9 cellular contexts compared by ENCODE assay signal in genomic region chr14:55077155-55077554, GRCh38. TPM values are rescaled to one million over a fixed set of nuclear protein-coding genes. Genes with fewer than 3 reads are reported as not detected.
DNase-seq lines count a peak whose midpoint lies in the region; ATAC-seq and TF ChIP-seq lines count a peak whose summit lies in the region.
"Had no signal": no experiment of that assay in that cellular context is flagged by ENCODE, and none has a peak within 500 bp of the region (broad histone marks: within the 10 kb centered on the region; RNA-seq: fewer than 3 reads in every experiment).

No MANE protein-coding gene starts in this region.

- peaks cover 23% of the 10 kb centered on the region for H3K4me1 Mint-ChIP-seq in activated T-cell treated with anti-CD3 and anti-CD28 coated beads, Interleukin-2, amount 50 U/mL, for 72 hours (ENCODE audit: low read depth)
- peaks cover 19% of the 10 kb centered on the region for H3K4me1 Mint-ChIP-seq in activated T-cell treated with anti-CD3 and anti-CD28 coated beads, Interleukin-2, amount 50 U/mL, for 24 hours (ENCODE audit: low read depth)
- H3K4me1 Mint-ChIP-seq in naive thymus-derived CD8-positive, alpha-beta T cell = peaks cover 9 to 25% (median 18%) of the 10 kb centered on the region in 4 donors

- H3K4me1 ChIP-seq in esophagus squamous epithelium = peaks cover 12 to 45% (median 18%) of the 10 kb centered on the region in 3 donors
- H3K4me1 ChIP-seq in transverse colon = peaks cover 0 to 10% (median 3%) of the 10 kb centered on the region in 4 donors

- H3K4me3 ChIP-seq in esophagus squamous epithelium (no peak overlapping the region), transverse colon (no peak overlapping the region)

- no peaks in the 10 kb centered on the region for H3K27me3 Mint-ChIP-seq in activated T-cell treated with anti-CD3 and anti-CD28 coated beads, Interleukin-2, amount 50 U/mL, for 72 hours (ENCODE audit: low read depth)
- H3K27me3 Mint-ChIP-seq in activated T-cell treated with anti-CD3 and anti-CD28 coated beads, Interleukin-2, amount 50 U/mL, for 24 hours = no peaks in the 10 kb centered on the region
- peaks cover 0 to 4% (median 0%) of the 10 kb centered on the region in 5 donors for H3K27me3 Mint-ChIP-seq in naive thymus-derived CD8-positive, alpha-beta T cell

- H3K9me3 ChIP-seq in esophagus squamous epithelium (no peaks in the 10 kb centered on the region), transverse colon (no peaks in the 10 kb centered on the region)

- no peak for TF ChIP-seq EP300 in transverse colon (IDR thresholded peaks at IDR 0.05; ENCODE audit: low read depth)

- intact Hi-C loops in esophagus squamous epithelium (cut with DNase I) (no loop called here), transverse colon (cut with DNase I; ENCODE audit: low total_unique reads) (no loop called here)

- DNase-seq in activated T-cell treated with anti-CD3 and anti-CD28 coated beads, Interleukin-2, amount 50 U/mL, for 72 hours = peak; percentile 46 to 48
- no peak for DNase-seq in activated T-cell treated with anti-CD3 and anti-CD28 coated beads, Interleukin-2, amount 50 U/mL, for 24 hours
- DNase-seq in RKO (ENCODE audit: low spot score) (peak; percentile 21), esophagus squamous epithelium (lab: John Stamatoyannopoulos, UW) (no peak), transverse colon (peak; percentile 37), iPS-NIHi7 (ENCODE audit: extremely low spot score) (no peak)
- DNase-seq in naive thymus-derived CD8-positive, alpha-beta T cell = no peak

- in situ Hi-C loops in transverse colon (cut with MboI; ENCODE audit: low pct_ligation_motif_present in 1 of 4, low pct_unique_long_range_greater_than_20kb in 1 of 4, low sequenced_read_pairs in 3 of 4) = no loop called here

- ATAC-seq in activated T-cell treated with anti-CD3 and anti-CD28 coated beads, Interleukin-2, amount 50 U/mL, for 72 hours (replicated peaks in 1 of 2) = peak; percentile 79 to 82
- ATAC-seq in naive thymus-derived CD8-positive, alpha-beta T cell = no peak
- ATAC-seq in HG03460 (IDR thresholded peaks at IDR 0.05; ENCODE audit: unreplicated experiment) = no peak

- H3K27me3 ChIP-seq in esophagus squamous epithelium = no peaks in the 10 kb centered on the region
- no peaks in the 10 kb centered on the region for H3K27me3 ChIP-seq in transverse colon

- H3K9me3 Mint-ChIP-seq in activated T-cell treated with anti-CD3 and anti-CD28 coated beads, Interleukin-2, amount 50 U/mL, for 72 hours = no peaks in the 10 kb centered on the region
- no peaks in the 10 kb centered on the region for H3K9me3 Mint-ChIP-seq in activated T-cell treated with anti-CD3 and anti-CD28 coated beads, Interleukin-2, amount 50 U/mL, for 24 hours
- H3K9me3 Mint-ChIP-seq in naive thymus-derived CD8-positive, alpha-beta T cell = no peaks in the 10 kb centered on the region

- no peak for TF ChIP-seq POLR2A in esophagus squamous epithelium (IDR thresholded peaks at IDR 0.05)
- no peak for TF ChIP-seq POLR2A in transverse colon (IDR thresholded peaks at IDR 0.05)

- WGBS in esophagus squamous epithelium, 2 donors = 50 to 65% methylated on average over 5 of the region's 5 CpGs
- WGBS in transverse colon (ENCODE audit: low coverage in 1 of 2), 2 donors = 68 to 73% methylated on average over 5 of the region's 5 CpGs

- POLR2A ChIA-PET in naive thymus-derived CD8-positive, alpha-beta T cell (lab: Charles Lee) = no interaction called here

- no peak overlapping the region for H3K27ac Mint-ChIP-seq in activated T-cell treated with anti-CD3 and anti-CD28 coated beads, Interleukin-2, amount 50 U/mL, for 72 hours
- H3K27ac Mint-ChIP-seq in activated T-cell treated with anti-CD3 and anti-CD28 coated beads, Interleukin-2, amount 50 U/mL, for 24 hours = no peak overlapping the region
- H3K27ac Mint-ChIP-seq in naive thymus-derived CD8-positive, alpha-beta T cell = no peak overlapping the region

- H3K36me3 Mint-ChIP-seq in activated T-cell treated with anti-CD3 and anti-CD28 coated beads, Interleukin-2, amount 50 U/mL, for 72 hours (ENCODE audit: insufficient read depth in 2 of 2) = no peaks in the 10 kb centered on the region
- H3K36me3 Mint-ChIP-seq in activated T-cell treated with anti-CD3 and anti-CD28 coated beads, Interleukin-2, amount 50 U/mL, for 24 hours (ENCODE audit: low read depth) = no peaks in the 10 kb centered on the region
- no peaks in the 10 kb centered on the region for H3K36me3 Mint-ChIP-seq in naive thymus-derived CD8-positive, alpha-beta T cell

- H3K27ac ChIP-seq in esophagus squamous epithelium (peak overlapping the region; percentile 72 to 89 (median 82)), transverse colon (peak overlapping the region; percentile 39 to 65 (median 62))
- H3K27ac ChIP-seq: parathyroid adenoma had no signal

- H3K4me3 Mint-ChIP-seq in activated T-cell treated with anti-CD3 and anti-CD28 coated beads, Interleukin-2, amount 50 U/mL, for 72 hours = no peak overlapping the region
- H3K4me3 Mint-ChIP-seq in activated T-cell treated with anti-CD3 and anti-CD28 coated beads, Interleukin-2, amount 50 U/mL, for 24 hours = no peak overlapping the region
- H3K4me3 Mint-ChIP-seq in naive thymus-derived CD8-positive, alpha-beta T cell = no peak overlapping the region

- TF ChIP-seq CTCF in esophagus squamous epithelium (IDR thresholded peaks at IDR 0.05) (no peak), transverse colon (IDR thresholded peaks at IDR 0.05) (no peak)

- H3K36me3 ChIP-seq in esophagus squamous epithelium (no peaks in the 10 kb centered on the region), transverse colon (no peaks in the 10 kb centered on the region)

RNA-seq across cellular contexts. Expression of gene MAPK1IP1L, which starts 25.7 kb away (rescaled TPM):
- 10 to 100 TPM; 90.9 to 91.4 TPM for total RNA-seq in activated T-cell treated with anti-CD3 and anti-CD28 coated beads, Interleukin-2, amount 50 U/mL, for 72 hours
- total RNA-seq in esophagus squamous epithelium (10 to 100 TPM; 35.3 to 85.3 (median 50.4) TPM), transverse colon (10 to 100 TPM; 50.2 to 96.9 (median 57.6) TPM)
- 10 to 100 TPM; 73.6 to 75.4 TPM for total RNA-seq in naive thymus-derived CD8-positive, alpha-beta T cell
- 10 to 100 TPM; 59.4 to 75.4 (median 65.7) TPM for polyA plus RNA-seq in naive thymus-derived CD8-positive, alpha-beta T cell

RNA-seq across cellular contexts. Expression of gene SOCS4, which starts 50.1 kb away (rescaled TPM):
- total RNA-seq in activated T-cell treated with anti-CD3 and anti-CD28 coated beads, Interleukin-2, amount 50 U/mL, for 72 hours = 10 to 100 TPM; 25.9 to 27.0 TPM
- 10 to 100 TPM in 2 of 4 donors, 1 to 10 TPM in 2; 5.9 to 20.1 (median 12.1) TPM for total RNA-seq in esophagus squamous epithelium
- 10 to 100 TPM in 3 of 4 donors, 1 to 10 TPM in 1; 6.4 to 17.3 (median 12.1) TPM for total RNA-seq in transverse colon
- 10 to 100 TPM; 20.2 to 22.5 TPM for total RNA-seq in naive thymus-derived CD8-positive, alpha-beta T cell
- 1 to 10 TPM; 1.5 to 2.9 (median 1.9) TPM for polyA plus RNA-seq in naive thymus-derived CD8-positive, alpha-beta T cell

RNA-seq across cellular contexts. Expression of gene WDHD1, which starts 50.3 kb away (rescaled TPM):
- 10 to 100 TPM; 43.7 to 50.7 TPM for total RNA-seq in activated T-cell treated with anti-CD3 and anti-CD28 coated beads, Interleukin-2, amount 50 U/mL, for 72 hours
- total RNA-seq in esophagus squamous epithelium = 1 to 10 TPM in 3 of 4 donors, under 1 TPM in 1; 0.80 to 7.0 (median 5.0) TPM
- 1 to 10 TPM in 2 of 4 donors, under 1 TPM in 1, not detected in 1; 0.20 to 1.2 (median 1.1) TPM for total RNA-seq in transverse colon
- total RNA-seq in naive thymus-derived CD8-positive, alpha-beta T cell = 1 to 10 TPM; 3.9 to 4.9 TPM
- polyA plus RNA-seq in naive thymus-derived CD8-positive, alpha-beta T cell = 1 to 10 TPM; 2.2 to 3.8 (median 2.4) TPM

RNA-seq across cellular contexts. Expression of gene LGALS3, which starts 51.9 kb away (rescaled TPM):
- 10 to 100 TPM; 13.9 to 22.3 TPM for total RNA-seq in activated T-cell treated with anti-CD3 and anti-CD28 coated beads, Interleukin-2, amount 50 U/mL, for 72 hours
- 100 to 1,000 TPM; 234 to 565 (median 415) TPM for total RNA-seq in esophagus squamous epithelium
- total RNA-seq in transverse colon = 1,000 to 10,000 TPM in 3 of 4 donors, 100 to 1,000 TPM in 1; 388 to 2,805 (median 1,702) TPM
- 1 to 10 TPM; 6.9 to 7.2 TPM for total RNA-seq in naive thymus-derived CD8-positive, alpha-beta T cell
- polyA plus RNA-seq in naive thymus-derived CD8-positive, alpha-beta T cell = 1 to 10 TPM in 1 of 3 donors, under 1 TPM in 2; 0.18 to 5.8 (median 0.78) TPM

Comparison
In these comparisons a context has a peak if more than half of its experiments do, and no peak if none do; other contexts are left out.
1. DNase-seq: peak in activated T-cell treated with anti-CD3 and anti-CD28 coated beads, Interleukin-2, amount 50 U/mL, for 72 hours (2 of 2), RKO (single experiment) and transverse colon (single experiment); none in activated T-cell treated with anti-CD3 and anti-CD28 coated beads, Interleukin-2, amount 50 U/mL, for 24 hours (single experiment), esophagus squamous epithelium (single experiment), iPS-NIHi7 (single experiment) and naive thymus-derived CD8-positive, alpha-beta T cell (0 of 10).
2. ATAC-seq: peak in activated T-cell treated with anti-CD3 and anti-CD28 coated beads, Interleukin-2, amount 50 U/mL, for 72 hours (2 of 2); none in naive thymus-derived CD8-positive, alpha-beta T cell (0 of 2) and HG03460 (single experiment).
3. RNA of gene WDHD1, which starts 50.3 kb away (total RNA-seq): 43.7 to 50.7 TPM in activated T-cell treated with anti-CD3 and anti-CD28 coated beads, Interleukin-2, amount 50 U/mL, for 72 hours; 0.80 to 7.0 TPM in esophagus squamous epithelium, 3.9 to 4.9 TPM in naive thymus-derived CD8-positive, alpha-beta T cell and 0.20 to 1.2 TPM in transverse colon; every median in the first group is over 4 times any median in the second.